Comparison of ENCODE assay signal across 28 cellular contexts in genomic region chr3:157595259-157595658, GRCh38.
"Had no signal": no experiment of that assay in that cellular context is flagged by ENCODE, and none has a peak within 500 bp of the region (broad histone marks: within the 10 kb centered on the region; RNA-seq: fewer than 3 reads in every experiment).

No MANE protein-coding gene starts in this region.

- H3K9me3 Mint-ChIP-seq: dendritic cell treated with granulocyte-macrophage colony-stimulating factor and Interleukin-4, amounts not matched to agents 40 ng/mL and 50 ng/mL, for 4 days; effector memory CD8-positive, alpha-beta T cell; endodermal cell had no signal

- FAIRE-seq: colon, endometrium, endothelial cell of umbilical vein, frontal cortex had no signal

- H3K27ac Mint-ChIP-seq: dendritic cell treated with granulocyte-macrophage colony-stimulating factor and Interleukin-4, amounts not matched to agents 40 ng/mL and 50 ng/mL, for 4 days; effector memory CD8-positive, alpha-beta T cell; endodermal cell had no signal

- H3K4me1 Mint-ChIP-seq: endodermal cell had no signal

- H3K27me3 ChIP-seq: colonic mucosa, gastrocnemius medialis had no signal

- H3K36me3 ChIP-seq: colonic mucosa, esophagus squamous epithelium, gastrocnemius medialis, gastroesophageal sphincter, heart left ventricle, heart right ventricle had no signal

- H3K4me1 ChIP-seq: colonic mucosa, esophagus squamous epithelium, foreskin keratinocyte, gastrocnemius medialis, gastroesophageal sphincter, heart left ventricle had no signal

- ATAC-seq: effector memory CD8-positive, alpha-beta T cell; esophagus mucosa; foreskin keratinocyte; gastrocnemius medialis; gastroesophageal sphincter had no signal

- H3K4me3 ChIP-seq: colonic mucosa, coronary artery, dorsolateral prefrontal cortex, esophagus squamous epithelium, gastrocnemius medialis, gastroesophageal sphincter, heart left ventricle, heart right ventricle had no signal

- H3K9me3 ChIP-seq: colonic mucosa, esophagus squamous epithelium, gastrocnemius medialis, gastroesophageal sphincter, heart left ventricle, heart right ventricle had no signal

- DNase-seq: colonic mucosa; cortex of kidney; dermis blood vessel endothelial cell; dorsolateral prefrontal cortex; effector CD4-positive, alpha-beta T cell; effector CD8-positive, alpha-beta T cell; effector memory CD4-positive, alpha-beta T cell; effector memory CD8-positive, alpha-beta T cell; endodermal cell; erythroblast; esophagus squamous epithelium; foreskin fibroblast; foreskin keratinocyte; foreskin melanocyte; gastrocnemius medialis; glutamatergic neuron; head of caudate nucleus; heart left ventricle; heart right ventricle had no signal

- H3K27ac ChIP-seq: colonic mucosa, coronary artery, dorsolateral prefrontal cortex, epithelial cell of prostate, esophagus squamous epithelium, foreskin keratinocyte, gastrocnemius medialis, gastroesophageal sphincter, heart left ventricle, heart right ventricle had no signal

- H3K4me3 Mint-ChIP-seq: dendritic cell treated with granulocyte-macrophage colony-stimulating factor and Interleukin-4, amounts not matched to agents 40 ng/mL and 50 ng/mL, for 4 days; effector memory CD8-positive, alpha-beta T cell; endodermal cell had no signal
